Comparison of ENCODE assay signal across 17 cellular contexts in genomic region chr3:53303549-53303948, GRCh38. TPM values are rescaled to one million over a fixed set of nuclear protein-coding genes. Genes with fewer than 3 reads are reported as not detected.
DNase-seq lines count a peak whose midpoint lies in the region; ATAC-seq, FAIRE-seq and TF ChIP-seq lines count a peak whose summit lies in the region.
"Had no signal": no experiment of that assay in that cellular context is flagged by ENCODE, and none has a peak within 500 bp of the region (broad histone marks: within the 10 kb centered on the region; RNA-seq: fewer than 3 reads in every experiment).

No MANE protein-coding gene starts in this region.

- no peak overlapping the region for H3K4ac ChIP-seq in IMR-90 (ENCODE audit: low read depth, low read length)

- H2BK120ac ChIP-seq in IMR-90 (ENCODE audit: low read depth, low read length): no peak overlapping the region

- no peak for TF ChIP-seq RAD21 in IMR-90 (IDR thresholded peaks at IDR 0.05; ENCODE audit: low read length)

- no peaks in the 10 kb centered on the region for H3K9me1 ChIP-seq in IMR-90 (ENCODE audit: insufficient read depth, low read length)

- no peaks in the 10 kb centered on the region for H3K79me2 ChIP-seq in mammary epithelial cell (ENCODE audit: insufficient read depth, low read length)

- H4K91ac ChIP-seq in IMR-90 (ENCODE audit: insufficient read depth, low read depth, low read length): no peak overlapping the region

- TF ChIP-seq POLR2A in IMR-90 (IDR thresholded peaks at IDR 0.05; ENCODE audit: low read depth, low read length) (no peak), gastrocnemius medialis (IDR thresholded peaks at IDR 0.05) (no peak)

- no peak overlapping the region for H2AK5ac ChIP-seq in IMR-90 (ENCODE audit: low read depth, low read length)

- peak overlapping the region; percentile 3 for H2AK9ac ChIP-seq in IMR-90 (replicated peaks; ENCODE audit: low read depth, low read length, poor library complexity)

- no peak for DNase-seq in IMR-90
- no peak for DNase-seq in bronchial epithelial cell (ENCODE audit: low read depth)
- DNase-seq in left cardiac atrium: peak; percentile 46
- peak; percentile 41 to 89 for DNase-seq in gastrocnemius medialis
- no peak for DNase-seq in mammary epithelial cell
- no peak for DNase-seq in NCI-H128 (lab: John Stamatoyannopoulos, UW; ENCODE audit: unreplicated experiment)
- DNase-seq in Kasumi-1 (lab: John Stamatoyannopoulos, UW): no peak
- DNase-seq: activated CD4-positive, alpha-beta T cell treated with anti-CD3 and anti-CD28 coated beads for 48 hours; hypothalamus; MM.1S; NCI-H1436 treated with DMSO at 0.1 percent for 48 hours; NCI-H510A; nucleus accumbens; Peyer's patch; stimulated activated CD4-positive, alpha-beta T cell treated with anti-CD3 and anti-CD28 coated beads, Interleukin-15, amount 100 ng/mL, for 24 hours had no signal

- H4K20me1 ChIP-seq in IMR-90 (ENCODE audit: insufficient read depth, low read length) (peaks cover 3% of the 10 kb centered on the region; the same call in 1 of the 2 replicates), mammary epithelial cell (ENCODE audit: insufficient read depth, low read length) (no peaks in the 10 kb centered on the region)

- H3K27me3 ChIP-seq in IMR-90 (ENCODE audit: control insufficient read depth, insufficient read depth, low read length): no peaks in the 10 kb centered on the region
- H3K27me3 ChIP-seq in bronchial epithelial cell (ENCODE audit: control insufficient read depth, insufficient read depth, low read length): no peaks in the 10 kb centered on the region
- H3K27me3 ChIP-seq in gastrocnemius medialis: no peaks in the 10 kb centered on the region
- H3K27me3 ChIP-seq in mammary epithelial cell (ENCODE audit: insufficient read depth, low read length): no peaks in the 10 kb centered on the region
- H3K27me3 ChIP-seq: Peyer's patch had no signal

- in situ Hi-C loops in IMR-90 (cut with MboI; ENCODE audit: low sequenced_read_pairs) (loop anchor here (5.0 kb wide), 1 partner anchor 409 kb away; no protein-coding TSS in a partner anchor), gastrocnemius medialis (cut with MboI; ENCODE audit: low sequenced_read_pairs in 4 of 4) (loop anchor here in 1 of 4 donors (5.0 kb wide), 1 partner anchor 409 kb away; no protein-coding TSS in a partner anchor), mammary epithelial cell (cut with MboI; ENCODE audit: low sequenced_read_pairs in 2 of 2) (no loop called here)

- BruUV-seq in IMR-90 (replicated peaks; lab: Mats Ljungman, UMichigan) (no TSS peak), mammary epithelial cell (replicated peaks; lab: Mats Ljungman, UMichigan) (no TSS peak)

- H2BK15ac ChIP-seq in IMR-90 (ENCODE audit: low read depth, low read length): no peak overlapping the region

- no peak overlapping the region for H3K56ac ChIP-seq in IMR-90 (ENCODE audit: extremely low read depth, insufficient read depth, low read length)

- H3K4me2 ChIP-seq in IMR-90 (ENCODE audit: low read depth, low read length) (no peak overlapping the region), mammary epithelial cell (ENCODE audit: insufficient read depth, low read depth, low read length) (no peak overlapping the region)

- POLR2A ChIA-PET in IMR-90 (lab: Charles Lee; ENCODE audit: unreplicated experiment): no interaction called here

- H3K27ac ChIP-seq in IMR-90 (ENCODE audit: insufficient read depth, low read length) (no peak overlapping the region), gastrocnemius medialis (peak overlapping the region; percentile 71 to 81 (median 76)), mammary epithelial cell (ENCODE audit: insufficient read depth, low read depth, low read length) (no peak overlapping the region)
- H3K27ac ChIP-seq: Peyer's patch had no signal

- H3K14ac ChIP-seq in IMR-90 (replicated peaks; ENCODE audit: low read depth, low read length): no peak overlapping the region

- FAIRE-seq in bronchial epithelial cell (lab: Jason Lieb, UNC): peak; percentile 32
- FAIRE-seq: islet of Langerhans had no signal

- H4K5ac ChIP-seq in IMR-90 (ENCODE audit: low read depth, low read length): no peak overlapping the region

- intact Hi-C loops in IMR-90 (cut with micrococcal nuclease) (no loop called here), left cardiac atrium (cut with DNase I) (loop anchor here in 1 of 2 donors (5.0 kb wide), 1 partner anchor 409 kb away; no protein-coding TSS in a partner anchor), gastrocnemius medialis (cut with DNase I; ENCODE audit: low total_unique reads) (loop anchor here (2.0 to 10.0 kb wide), 4 partner anchors 43 to 381 kb away; partner anchors contain the start of genes CACNA1D and DCP1A), mammary epithelial cell (cut with micrococcal nuclease) (no loop called here)

- H3K9ac ChIP-seq in IMR-90 (ENCODE audit: low read depth, low read length) (no peak overlapping the region), mammary epithelial cell (ENCODE audit: insufficient read depth, low read length) (no peak overlapping the region)

- 100% methylated on average over 2 of the region's 3 CpGs; no CpG with 5 or more reads in 1 of the 2 experiments for WGBS in IMR-90 (ENCODE audit: extremely low coverage in 2 of 2, insufficient read length in 1 of 2), 2 experiments
- 87% methylated on average over 3 of the region's 3 CpGs for WGBS in mammary epithelial cell (ENCODE audit: low coverage, missing lambda C conversion rate)

- no peak overlapping the region for H3K23ac ChIP-seq in IMR-90 (ENCODE audit: low read depth, low read length)

- TF ChIP-seq CTCF in IMR-90 (conservative IDR thresholded peaks at IDR 0.05; ENCODE audit: low read depth, low read length) (no peak), bronchial epithelial cell (IDR thresholded peaks at IDR 0.05; ENCODE audit: insufficient read depth, low read length, severe bottlenecking) (no peak), gastrocnemius medialis (IDR thresholded peaks at IDR 0.05 in 4 of 5, conservative IDR thresholded peaks at IDR 0.05 in 1 of 5) (no peak), mammary epithelial cell (conservative IDR thresholded peaks at IDR 0.05 in 1 of 2, IDR thresholded peaks at IDR 0.05 in 1 of 2; ENCODE audit: extremely low read depth in 1 of 2, insufficient read depth in 1 of 2, low read depth in 1 of 2, low read length in 2 of 2) (no peak)

- CTCF ChIA-PET in IMR-90 (lab: Yijun Ruan, JAX) (no interaction called here), mammary epithelial cell (lab: Charles Lee; ENCODE audit: low non-redundant PET) (no interaction called here)

- no peak overlapping the region for H3K18ac ChIP-seq in IMR-90 (ENCODE audit: low read depth, low read length)

- H4K8ac ChIP-seq in IMR-90 (ENCODE audit: low read depth in 2 of 2, low read length in 2 of 2): no peak overlapping the region

- H2BK20ac ChIP-seq in IMR-90 (ENCODE audit: low read depth, low read length): no peak overlapping the region

- H2AFZ ChIP-seq in IMR-90 (replicated peaks; ENCODE audit: low read length, poor library complexity): no peak overlapping the region
- H2AFZ ChIP-seq in mammary epithelial cell (ENCODE audit: low read depth, low read length): no peak overlapping the region

- H3K4me1 ChIP-seq in IMR-90 (ENCODE audit: control insufficient read depth, insufficient read depth, low read length) (peaks cover 2% of the 10 kb centered on the region; the same call in 1 of the 2 replicates), gastrocnemius medialis (peaks cover 10 to 19% of the 10 kb centered on the region in 2 donors), mammary epithelial cell (ENCODE audit: insufficient read depth, low read length) (no peaks in the 10 kb centered on the region)
- H3K4me1 ChIP-seq: Peyer's patch had no signal

- dilution Hi-C loops in IMR-90 (cut with HindIII; ENCODE audit: low sequenced_read_pairs, unreplicated experiment) (no loop called here), mammary epithelial cell (cut with HindIII; ENCODE audit: low sequenced_read_pairs) (no loop called here)

- H3K36me3 ChIP-seq in IMR-90 (ENCODE audit: control insufficient read depth, insufficient read depth, low read length) (peaks cover 22% of the 10 kb centered on the region), bronchial epithelial cell (ENCODE audit: control insufficient read depth, insufficient read depth, low read length) (peaks cover 9% of the 10 kb centered on the region), gastrocnemius medialis (peaks cover 0 to 40% of the 10 kb centered on the region in 2 donors), mammary epithelial cell (ENCODE audit: insufficient read depth, low read length) (peaks cover 16% of the 10 kb centered on the region)

- ATAC-seq in IMR-90 (ENCODE audit: low read depth) (no peak), left cardiac atrium (peak; percentile 76 to 89), gastrocnemius medialis (peak; percentile 90), HG03342 (IDR thresholded peaks at IDR 0.05; ENCODE audit: unreplicated experiment) (no peak)

- H3K79me1 ChIP-seq in IMR-90 (ENCODE audit: low read depth in 1 of 2, low read length in 2 of 2): peaks cover 7 to 8% of the 10 kb centered on the region in 2 experiments; a peak in 2 of 4 replicates

- H3K4me3 ChIP-seq in IMR-90 (ENCODE audit: insufficient read depth, low read depth, low read length): no peak overlapping the region
- H3K4me3 ChIP-seq in bronchial epithelial cell (ENCODE audit: low read depth, low read length): no peak overlapping the region
- H3K4me3 ChIP-seq in gastrocnemius medialis: no peak overlapping the region
- no peak overlapping the region for H3K4me3 ChIP-seq in mammary epithelial cell (replicated peaks in 1 of 3; ENCODE audit: insufficient read depth in 1 of 3, low read depth in 2 of 3, low read length in 3 of 3)
- H3K4me3 ChIP-seq: Peyer's patch had no signal

- H3K9me3 ChIP-seq in IMR-90 (ENCODE audit: control insufficient read depth, insufficient read depth, low read length) (no peaks in the 10 kb centered on the region), gastrocnemius medialis (no peaks in the 10 kb centered on the region), mammary epithelial cell (replicated peaks; ENCODE audit: insufficient read depth, low read length) (no peaks in the 10 kb centered on the region)
- H3K9me3 ChIP-seq: Peyer's patch had no signal

- H2BK5ac ChIP-seq in IMR-90 (ENCODE audit: low read depth, low read length, poor library complexity, severe bottlenecking): no peak overlapping the region

RNA-seq across cellular contexts. Expression of gene DCP1A, which starts 43.8 kb away (rescaled TPM):
- total RNA-seq in IMR-90 (2012; rRNA removed) (18.6 and 30.1 TPM in 2 replicates), bronchial epithelial cell (5.0 and 7.8 TPM in 2 replicates), left cardiac atrium (10 to 100 TPM; 17.4 to 21.3 TPM), gastrocnemius medialis (10 to 100 TPM; 10.9 to 18.4 (median 15.2) TPM), mammary epithelial cell (10 to 100 TPM; 15.6 to 15.8 TPM)
- polyA plus RNA-seq in IMR-90 (2012; rRNA removed) (13.2 and 14.6 TPM in 2 replicates), mammary epithelial cell (14.1 TPM)
- 4.5 and 8.5 TPM in 2 replicates for polyA plus RNA-seq in IMR-90 (2012; cell fraction: cytosol; rRNA removed)
- polyA plus RNA-seq in IMR-90 (2012; cell fraction: nucleus; rRNA removed; ENCODE audit: low replicate concordance): 14.8 and 21.2 TPM in 2 replicates
- 16.7 TPM for polyA minus RNA-seq in mammary epithelial cell

RNA-seq across cellular contexts. Expression of gene TKT, which starts 47.7 kb away (rescaled TPM):
- total RNA-seq in IMR-90 (2012; rRNA removed) (301 and 349 TPM in 2 replicates), bronchial epithelial cell (174 and 341 TPM in 2 replicates), left cardiac atrium (10 to 100 TPM; 91.0 to 92.4 TPM), gastrocnemius medialis (10 to 100 TPM; 18.5 to 41.3 (median 23.8) TPM), mammary epithelial cell (100 to 1,000 TPM; 545 to 600 TPM)
- polyA plus RNA-seq in IMR-90 (2012; rRNA removed) (280 and 325 TPM in 2 replicates), mammary epithelial cell (437 TPM)
- polyA plus RNA-seq in IMR-90 (2012; cell fraction: cytosol; rRNA removed): 199 and 222 TPM in 2 replicates
- polyA plus RNA-seq in IMR-90 (2012; cell fraction: nucleus; rRNA removed; ENCODE audit: low replicate concordance): 167 and 314 TPM in 2 replicates
- 384 TPM for polyA minus RNA-seq in mammary epithelial cell

Comparison
In these comparisons a context has a peak if more than half of its experiments do, and no peak if none do; other contexts are left out.
1. ATAC-seq: peak in left cardiac atrium (2 of 2) and gastrocnemius medialis (2 of 2); none in IMR-90 (single experiment) and HG03342 (single experiment).
2. DNase-seq: peak in left cardiac atrium (single experiment) and gastrocnemius medialis (2 of 2); none in IMR-90 (single experiment), bronchial epithelial cell (single experiment), mammary epithelial cell (single experiment), NCI-H128 (single experiment) and Kasumi-1 (0 of 2).
3. H3K27ac ChIP-seq: peak in gastrocnemius medialis (4 of 4); none in IMR-90 (single experiment) and mammary epithelial cell (single experiment).